Comparison of ENCODE assay signal across 11 cellular contexts in the genomic region with DNA sequence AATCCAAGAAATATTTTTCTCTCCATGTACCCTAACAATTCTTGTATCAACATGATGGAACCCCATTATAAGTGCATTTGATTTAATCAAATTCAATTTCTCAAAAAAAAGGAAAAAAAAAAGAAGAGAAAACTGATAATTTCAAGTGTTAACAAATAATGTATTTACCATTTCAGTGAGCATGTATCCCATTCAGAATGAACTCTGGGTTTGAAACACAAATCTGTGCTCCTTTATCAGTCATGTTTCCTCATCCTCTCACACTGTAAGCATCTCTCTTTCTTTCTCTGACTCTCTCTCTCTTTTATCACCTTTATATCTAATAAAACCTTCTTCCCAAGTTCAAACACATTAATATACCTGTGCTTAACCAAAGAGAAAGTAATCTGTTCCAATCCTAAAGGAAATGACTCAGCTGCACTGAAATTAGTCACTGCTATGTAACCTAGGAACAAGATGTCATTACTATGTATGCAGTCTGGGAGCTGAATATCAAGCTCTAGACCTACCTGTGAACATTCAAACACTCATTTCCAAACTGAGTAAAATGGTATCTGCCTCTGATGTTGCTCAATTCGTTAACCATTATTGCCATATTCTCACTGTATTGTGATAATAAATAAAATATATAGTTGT.
DNase-seq lines count a peak whose midpoint lies in the region; ATAC-seq, FAIRE-seq and TF ChIP-seq lines count a peak whose summit lies in the region.
"Had no signal": no experiment of that assay in that cellular context is flagged by ENCODE, and none has a peak within 500 bp of the region (broad histone marks: within the 10 kb centered on the region; RNA-seq: fewer than 3 reads in every experiment).

No MANE protein-coding gene starts in this region.

- peak overlapping the region; percentile 75 for H3K4me2 ChIP-seq in endothelial cell of umbilical vein (ENCODE audit: insufficient read depth, low read length)

- H3K27me3 Mint-ChIP-seq in activated T-cell treated with anti-CD3 and anti-CD28 coated beads, Interleukin-2, amount 50 U/mL, for 72 hours (ENCODE audit: low read depth) = no peaks in the 10 kb centered on the region
- no peaks in the 10 kb centered on the region for H3K27me3 Mint-ChIP-seq in type B pancreatic cell

- H3K27ac ChIP-seq in endothelial cell of umbilical vein (ENCODE audit: insufficient read depth, low read depth, low read length) = peak overlapping the region; percentile 76
- H3K27ac ChIP-seq: HL-60, WERI-Rb-1 had no signal

- POLR2A ChIA-PET in endothelial cell of umbilical vein (lab: Charles Lee) = no interaction called here

- no peak overlapping the region for H3K4me3 Mint-ChIP-seq in activated T-cell treated with anti-CD3 and anti-CD28 coated beads, Interleukin-2, amount 50 U/mL, for 72 hours
- H3K4me3 Mint-ChIP-seq in type B pancreatic cell = no peak overlapping the region
- H3K4me3 Mint-ChIP-seq: CD8-positive, alpha-beta T cell had no signal

- no peaks in the 10 kb centered on the region for H3K9me3 ChIP-seq in endothelial cell of umbilical vein (replicated peaks; ENCODE audit: control insufficient read depth, insufficient read depth, low read length)

- H3K9me3 Mint-ChIP-seq in activated T-cell treated with anti-CD3 and anti-CD28 coated beads, Interleukin-2, amount 50 U/mL, for 72 hours = peaks cover 0 to 3% of the 10 kb centered on the region in 2 donors
- H3K9me3 Mint-ChIP-seq in type B pancreatic cell = no peaks in the 10 kb centered on the region
- H3K9me3 Mint-ChIP-seq: CD8-positive, alpha-beta T cell had no signal

- dilution Hi-C loops in endothelial cell of umbilical vein (cut with MboI; ENCODE audit: extremely low pct_ligation_motif_present, low sequenced_read_pairs) = no loop called here

- H4K20me1 ChIP-seq in endothelial cell of umbilical vein (replicated peaks; ENCODE audit: control insufficient read depth, extremely low read depth, insufficient read depth, low read length) = no peaks in the 10 kb centered on the region

- CTCF ChIA-PET in endothelial cell of umbilical vein (lab: Charles Lee) = interaction anchor here (0.8 to 2.5 kb wide), 6 partner anchors 12 to 515 kb away, joined by 3 to 14 read pairs (median 5); no protein-coding TSS in a partner anchor

- H3K4me1 ChIP-seq in endothelial cell of umbilical vein (ENCODE audit: control insufficient read depth, extremely low read depth, insufficient read depth, low read length) = peaks cover 26% of the 10 kb centered on the region

- TF ChIP-seq CTCF in endothelial cell of umbilical vein (IDR thresholded peaks at IDR 0.05; ENCODE audit: extremely low read depth in 1 of 2, insufficient read depth in 1 of 2, low read depth in 1 of 2, low read length in 2 of 2) = no peak
- no peak for TF ChIP-seq CTCF in type B pancreatic cell (conservative IDR thresholded peaks at IDR 0.05)

- no peaks in the 10 kb centered on the region for H3K79me2 ChIP-seq in endothelial cell of umbilical vein (ENCODE audit: control insufficient read depth, insufficient read depth, low read length)

- H3K27ac Mint-ChIP-seq in activated T-cell treated with anti-CD3 and anti-CD28 coated beads, Interleukin-2, amount 50 U/mL, for 72 hours = no peak overlapping the region
- peak overlapping the region; percentile 3 for H3K27ac Mint-ChIP-seq in type B pancreatic cell
- H3K27ac Mint-ChIP-seq: CD8-positive, alpha-beta T cell had no signal

- H2AFZ ChIP-seq in endothelial cell of umbilical vein (ENCODE audit: low read depth, low read length) = no peak overlapping the region

- no peaks in the 10 kb centered on the region for H3K36me3 ChIP-seq in endothelial cell of umbilical vein (ENCODE audit: control insufficient read depth in 2 of 2, extremely low read depth in 1 of 2, insufficient read depth in 2 of 2, low read length in 2 of 2)
- H3K36me3 ChIP-seq: WERI-Rb-1 had no signal

- H3K27me3 ChIP-seq in endothelial cell of umbilical vein (ENCODE audit: control insufficient read depth in 2 of 2, insufficient read depth in 2 of 2, low read length in 2 of 2) = no peaks in the 10 kb centered on the region

- FAIRE-seq in endothelial cell of umbilical vein (lab: Jason Lieb, UNC) = peak; percentile 87

- H3K4me3 ChIP-seq in endothelial cell of umbilical vein (replicated peaks in 1 of 3; ENCODE audit: insufficient read depth in 1 of 3, low read depth in 1 of 3, low read length in 3 of 3) = peak overlapping the region in 1 of 3 experiments; percentile 27

- TSS peak; percentile 97 for BruUV-seq in endothelial cell of umbilical vein (replicated peaks; lab: Mats Ljungman, UMichigan)

- ATAC-seq in activated T-cell treated with anti-CD3 and anti-CD28 coated beads, Interleukin-2, amount 50 U/mL, for 72 hours (replicated peaks in 1 of 2) = peak; percentile 82 to 90
- peak; percentile 58 for ATAC-seq in HG03521 (IDR thresholded peaks at IDR 0.05; ENCODE audit: unreplicated experiment)
- ATAC-seq in HG02571 (IDR thresholded peaks at IDR 0.05; ENCODE audit: unreplicated experiment) = no peak
- no peak for ATAC-seq in GM21526 (IDR thresholded peaks at IDR 0.05; ENCODE audit: low FRiP score, unreplicated experiment)
- ATAC-seq: CD8-positive, alpha-beta T cell had no signal

- H3K9ac ChIP-seq in endothelial cell of umbilical vein (replicated peaks; ENCODE audit: extremely low read depth, insufficient read depth, low read length) = peak overlapping the region; percentile 41

- H3K9me1 ChIP-seq in endothelial cell of umbilical vein (replicated peaks; ENCODE audit: control insufficient read depth, extremely low read depth, insufficient read depth, low read length) = no peaks in the 10 kb centered on the region

- intact Hi-C loops in endothelial cell of umbilical vein (cut with micrococcal nuclease) = loop anchor here (1.0 kb wide), 2 partner anchors 14 kb away; no protein-coding TSS in a partner anchor

- peaks cover 8% of the 10 kb centered on the region for H3K4me1 Mint-ChIP-seq in activated T-cell treated with anti-CD3 and anti-CD28 coated beads, Interleukin-2, amount 50 U/mL, for 72 hours (ENCODE audit: low read depth)
- no peaks in the 10 kb centered on the region for H3K4me1 Mint-ChIP-seq in type B pancreatic cell (ENCODE audit: unreplicated experiment)

- TF ChIP-seq POLR2A in endothelial cell of umbilical vein (IDR thresholded peaks at IDR 0.05; ENCODE audit: low read depth, low read length) = no peak

- DNase-seq in activated T-cell treated with anti-CD3 and anti-CD28 coated beads, Interleukin-2, amount 50 U/mL, for 72 hours = no peak
- no peak for DNase-seq in activated T-cell treated with anti-CD3 and anti-CD28 coated beads, Interleukin-2, amount 50 U/mL, for 48 hours
- DNase-seq in endothelial cell of umbilical vein (ENCODE audit: low read depth, low spot score) (peak; percentile 90), type B pancreatic cell (ENCODE audit: extremely low spot score, unreplicated experiment) (no peak), iPS-NIHi7 (ENCODE audit: extremely low spot score) (no peak)
- DNase-seq: CD8-positive, alpha-beta T cell had no signal

- H3K36me3 Mint-ChIP-seq in activated T-cell treated with anti-CD3 and anti-CD28 coated beads, Interleukin-2, amount 50 U/mL, for 72 hours (ENCODE audit: insufficient read depth in 2 of 2) = no peaks in the 10 kb centered on the region
- no peaks in the 10 kb centered on the region for H3K36me3 Mint-ChIP-seq in type B pancreatic cell
- H3K36me3 Mint-ChIP-seq: CD8-positive, alpha-beta T cell had no signal

TF ChIP-seq in endothelial cell of umbilical vein, 7 proteins besides CTCF, POLR2A, EP300 and RAD21:
- TF ChIP-seq, protein P1, sequence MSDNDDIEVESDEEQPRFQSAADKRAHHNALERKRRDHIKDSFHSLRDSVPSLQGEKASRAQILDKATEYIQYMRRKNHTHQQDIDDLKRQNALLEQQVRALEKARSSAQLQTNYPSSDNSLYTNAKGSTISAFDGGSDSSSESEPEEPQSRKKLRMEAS (IDR thresholded peaks at IDR 0.05; ENCODE audit: insufficient read depth, insufficient read length) = no peak
- TF ChIP-seq GATA2 (IDR thresholded peaks at IDR 0.05; ENCODE audit: insufficient read depth, insufficient read length, low read depth, low read length) (peak; percentile 8), MYC (IDR thresholded peaks at IDR 0.05; ENCODE audit: low read depth, low read length) (no peak), FOS (IDR thresholded peaks at IDR 0.05; ENCODE audit: borderline replicate concordance, insufficient read depth, low read length) (peak; percentile 87), JUN (IDR thresholded peaks at IDR 0.05; ENCODE audit: borderline replicate concordance, insufficient read depth, insufficient read length, low read depth) (peak; percentile 96)

Comparison
In these comparisons a context has a peak if more than half of its experiments do, and no peak if none do; other contexts are left out.
1. ATAC-seq: peak in activated T-cell treated with anti-CD3 and anti-CD28 coated beads, Interleukin-2, amount 50 U/mL, for 72 hours (2 of 2) and HG03521 (single experiment); none in HG02571 (single experiment) and GM21526 (single experiment).